ENCODE assay signal across 8 cellular contexts in the genomic region with DNA sequence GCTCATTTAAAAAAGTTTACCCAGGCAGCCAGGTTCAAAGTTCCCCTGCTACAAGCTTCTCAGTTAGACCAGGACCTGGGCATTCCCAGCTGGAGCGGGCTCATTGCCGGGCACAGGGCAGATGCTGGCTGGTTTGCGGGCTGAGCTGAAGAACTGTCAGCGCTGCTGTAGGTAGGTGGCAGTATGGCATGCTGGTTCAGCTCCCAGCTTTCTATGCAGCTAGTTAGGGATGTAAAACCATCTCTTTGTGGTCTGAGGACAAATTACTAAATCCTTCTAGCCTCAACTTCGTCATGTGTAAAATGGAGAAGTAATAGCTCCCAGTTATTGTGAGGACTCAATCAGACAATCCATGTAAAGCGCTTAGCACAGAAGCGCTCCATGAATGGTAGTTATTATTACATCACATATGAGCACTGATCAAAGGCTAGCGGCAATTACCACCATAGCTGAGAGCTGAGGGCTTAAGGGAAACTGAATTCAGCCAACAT. TPM values are rescaled to one million over a fixed set of nuclear protein-coding genes. Genes with fewer than 3 reads are reported as not detected.
DNase-seq lines count a peak whose midpoint lies in the region; ATAC-seq and TF ChIP-seq lines count a peak whose summit lies in the region.

No MANE protein-coding gene starts in this region.

- no peak overlapping the region for H3K4ac ChIP-seq in IMR-90 (ENCODE audit: low read depth, low read length)

- 0 out of 2 replicates have a peak overlapping the region, but pooled peaks have one; percentile 87 for H3K9ac ChIP-seq in DND-41 (ENCODE audit: low read depth, low read length)
- H3K9ac ChIP-seq in IMR-90 (ENCODE audit: low read depth, low read length) = no peak overlapping the region

- H3K4me1 ChIP-seq in DND-41 (ENCODE audit: insufficient read depth, low read length) (peaks cover 38% of the 10 kb centered on the region), IMR-90 (ENCODE audit: control insufficient read depth, insufficient read depth, low read length) (no peaks in the 10 kb centered on the region; the same call in 1 of the 2 replicates), Peyer's patch (peaks cover 0 to 29% (median 7%) of the 10 kb centered on the region in 4 donors), upper lobe of right lung (peaks cover 25% of the 10 kb centered on the region)

- no peaks in the 10 kb centered on the region for H3K9me1 ChIP-seq in IMR-90 (ENCODE audit: insufficient read depth, low read length)

- H3K9me3 ChIP-seq in DND-41 (ENCODE audit: insufficient read depth, low read length, severe bottlenecking) (no peaks in the 10 kb centered on the region), IMR-90 (ENCODE audit: control insufficient read depth, insufficient read depth, low read length) (no peaks in the 10 kb centered on the region; the same call in 1 of the 2 replicates), Peyer's patch (no peaks in the 10 kb centered on the region), upper lobe of right lung (no peaks in the 10 kb centered on the region)

- no peaks in the 10 kb centered on the region for H3K36me3 Mint-ChIP-seq in neural crest cell (ENCODE audit: low read depth)

- no peak overlapping the region for H3K14ac ChIP-seq in IMR-90 (replicated peaks; ENCODE audit: low read depth, low read length)

- in situ Hi-C loops in IMR-90 (cut with MboI; ENCODE audit: low sequenced_read_pairs) = no loop called here

- H3K27ac ChIP-seq in DND-41 (ENCODE audit: low read length) = no peak overlapping the region
- H3K27ac ChIP-seq in IMR-90 (ENCODE audit: insufficient read depth, low read length) = no peak overlapping the region
- H3K27ac ChIP-seq in Peyer's patch = peak overlapping the region in 2 of 4 donors; percentile 89 to 92
- H3K27ac ChIP-seq in upper lobe of right lung = no peak overlapping the region

- H2BK15ac ChIP-seq in IMR-90 (ENCODE audit: low read depth, low read length) = no peak overlapping the region

- H3K79me1 ChIP-seq in IMR-90 (ENCODE audit: low read depth in 1 of 2, low read length in 2 of 2) = no peaks in the 10 kb centered on the region

- no peaks in the 10 kb centered on the region for H3K9me3 Mint-ChIP-seq in neural crest cell

- peaks cover 12% of the 10 kb centered on the region for H3K4me1 Mint-ChIP-seq in neural crest cell

- no peak overlapping the region for H4K5ac ChIP-seq in IMR-90 (ENCODE audit: low read depth, low read length)

- 0 out of 2 replicates have a peak, but pooled peaks cover 2% of the 10 kb centered on the region for H4K20me1 ChIP-seq in DND-41 (ENCODE audit: insufficient read depth, low read length)
- H4K20me1 ChIP-seq in IMR-90 (ENCODE audit: insufficient read depth, low read length) = no peaks in the 10 kb centered on the region

- no peak overlapping the region for H4K91ac ChIP-seq in IMR-90 (ENCODE audit: insufficient read depth, low read depth, low read length)

- WGBS in IMR-90 (ENCODE audit: extremely low coverage in 2 of 2, insufficient read length in 1 of 2), 2 experiments = no CpG with 5 or more reads among the region's 8 CpGs

- H3K79me2 ChIP-seq in DND-41 (ENCODE audit: insufficient read depth, low read length) = peaks cover 33% of the 10 kb centered on the region

- dilution Hi-C loops in IMR-90 (cut with HindIII; ENCODE audit: low sequenced_read_pairs, unreplicated experiment) = no loop called here

- no peak overlapping the region for H2BK5ac ChIP-seq in IMR-90 (ENCODE audit: low read depth, low read length, poor library complexity, severe bottlenecking)

- H3K56ac ChIP-seq in IMR-90 (ENCODE audit: extremely low read depth, insufficient read depth, low read length) = no peak overlapping the region

- no peak overlapping the region for H2AFZ ChIP-seq in DND-41 (ENCODE audit: low read depth, low read length)
- no peak overlapping the region for H2AFZ ChIP-seq in IMR-90 (replicated peaks; ENCODE audit: low read length, poor library complexity)

- intact Hi-C loops in IMR-90 (cut with micrococcal nuclease) = loop anchor here (1.0 to 2.0 kb wide), 2 partner anchors 315 to 415 kb away; no protein-coding TSS in a partner anchor
- intact Hi-C loops in upper lobe of right lung (cut with DNase I) = loop anchor here (5.0 kb wide), 1 partner anchor 311 kb away; no protein-coding TSS in a partner anchor

- peak; percentile 54 for TF ChIP-seq RAD21 in IMR-90 (IDR thresholded peaks at IDR 0.05; ENCODE audit: low read length)

- H4K8ac ChIP-seq in IMR-90 (ENCODE audit: low read depth in 2 of 2, low read length in 2 of 2) = no peak overlapping the region

- TF ChIP-seq CTCF in DND-41 (IDR thresholded peaks at IDR 0.05; ENCODE audit: borderline replicate concordance, extremely low read depth, low read length, poor library complexity, severe bottlenecking) (peak; percentile 93), IMR-90 (conservative IDR thresholded peaks at IDR 0.05; ENCODE audit: low read depth, low read length) (peak; percentile 45; the same call in 1 of the 2 replicates), Peyer's patch (IDR thresholded peaks at IDR 0.05) (peak in 5 of 6 experiments; percentile 28 to 89 (median 86)), fibroblast of the aortic adventitia (IDR thresholded peaks at IDR 0.05; ENCODE audit: insufficient read depth, low read length) (peak; percentile 64), neural crest cell (conservative IDR thresholded peaks at IDR 0.05) (peak; percentile 63), upper lobe of right lung (IDR thresholded peaks at IDR 0.05) (peak; percentile 72)

- no peak overlapping the region for H3K18ac ChIP-seq in IMR-90 (ENCODE audit: low read depth, low read length)

- no peak overlapping the region for H2BK120ac ChIP-seq in IMR-90 (ENCODE audit: low read depth, low read length)

- H3K4me3 Mint-ChIP-seq in neural crest cell = peak overlapping the region; percentile 91

- POLR2A ChIA-PET in IMR-90 (lab: Charles Lee; ENCODE audit: unreplicated experiment) = no interaction called here

- DNase-seq in DND-41 (peak; percentile 73), IMR-90 (peak; percentile 47), Peyer's patch (peak; percentile 41 to 91 (median 88)), fibroblast of the aortic adventitia (ENCODE audit: low read depth) (peak; percentile 60), neural crest cell (ENCODE audit: low read depth, low spot score) (peak; percentile 21), upper lobe of right lung (peak; percentile 75)
- DNase-seq in activated T-helper 9 cell treated with anti-CD3 and anti-CD28 coated beads, Interleukin-2, amount 50 U/mL, for 16 hours (ENCODE audit: low read depth) = peak; percentile 34

- H3K23ac ChIP-seq in IMR-90 (ENCODE audit: low read depth, low read length) = no peak overlapping the region

- TF ChIP-seq POLR2A in IMR-90 (IDR thresholded peaks at IDR 0.05; ENCODE audit: low read depth, low read length) = no peak
- TF ChIP-seq POLR2A in Peyer's patch (IDR thresholded peaks at IDR 0.05) = peak in 1 of 2 donors; percentile 25

- H3K27me3 ChIP-seq in DND-41 (ENCODE audit: insufficient read depth, low read length, poor library complexity) = no peaks in the 10 kb centered on the region
- peaks cover 67% of the 10 kb centered on the region for H3K27me3 ChIP-seq in IMR-90 (ENCODE audit: control insufficient read depth, insufficient read depth, low read length)
- H3K27me3 ChIP-seq in Peyer's patch = no peaks in the 10 kb centered on the region
- H3K27me3 ChIP-seq in upper lobe of right lung = peaks cover 4% of the 10 kb centered on the region

- H3K4me2 ChIP-seq in DND-41 (ENCODE audit: insufficient read depth, low read length) = peak overlapping the region; percentile 84
- H3K4me2 ChIP-seq in IMR-90 (ENCODE audit: low read depth, low read length) = no peak overlapping the region

- ATAC-seq in DND-41 (ENCODE audit: insufficient read depth, low read depth) = peak; percentile 68
- ATAC-seq in IMR-90 (ENCODE audit: low read depth) = peak; percentile 74
- peak; percentile 84 for ATAC-seq in upper lobe of right lung
- no peak for ATAC-seq in GM18861 (IDR thresholded peaks at IDR 0.05; ENCODE audit: unreplicated experiment)

- H2AK9ac ChIP-seq in IMR-90 (replicated peaks; ENCODE audit: low read depth, low read length, poor library complexity) = no peak overlapping the region

- no peak overlapping the region for H2AK5ac ChIP-seq in IMR-90 (ENCODE audit: low read depth, low read length)

- H3K27ac Mint-ChIP-seq in neural crest cell (ENCODE audit: unreplicated experiment) = no peak overlapping the region

- BruUV-seq in IMR-90 (replicated peaks; lab: Mats Ljungman, UMichigan) = no TSS peak

- peaks cover 70% of the 10 kb centered on the region for H3K27me3 Mint-ChIP-seq in neural crest cell (ENCODE audit: low read depth)

- CTCF ChIA-PET in IMR-90 (lab: Yijun Ruan, JAX) = interaction anchor here (0.7 to 1.2 kb wide), 6 partner anchors 57 to 413 kb away, joined by 3 to 4 read pairs (median 3); no protein-coding TSS in a partner anchor

- H3K36me3 ChIP-seq in DND-41 (ENCODE audit: insufficient read depth, low read length) (no peaks in the 10 kb centered on the region; the same call in 1 of the 2 replicates), IMR-90 (ENCODE audit: control insufficient read depth, insufficient read depth, low read length) (no peaks in the 10 kb centered on the region), Peyer's patch (no peaks in the 10 kb centered on the region), upper lobe of right lung (no peaks in the 10 kb centered on the region)

- H2BK20ac ChIP-seq in IMR-90 (ENCODE audit: low read depth, low read length) = no peak overlapping the region

- H3K4me3 ChIP-seq in DND-41 (ENCODE audit: low read depth in 1 of 2, low read length in 2 of 2) (peak overlapping the region in 1 of 2 experiments; percentile 83; a peak in 2 of 4 replicates), IMR-90 (ENCODE audit: insufficient read depth, low read depth, low read length) (no peak overlapping the region), Peyer's patch (peak overlapping the region in 2 of 4 donors; percentile 90 to 95), fibroblast of the aortic adventitia (ENCODE audit: low read depth, low read length) (no peak overlapping the region), upper lobe of right lung (no peak overlapping the region)

TF ChIP-seq in IMR-90, 13 proteins besides CTCF, POLR2A, EP300 and RAD21:
- TF ChIP-seq SMC3 (IDR thresholded peaks at IDR 0.05; ENCODE audit: low read depth, low read length) = no peak

RNA-seq across cellular contexts. Expression of a gene that starts 2.4 kb away (rescaled TPM):
- not detected in 2 replicates for total RNA-seq in IMR-90 (2012; rRNA removed)
- polyA plus RNA-seq in IMR-90 (2012; rRNA removed) = not detected in 2 replicates
- not detected in 2 replicates for polyA plus RNA-seq in IMR-90 (2012; cell fraction: cytosol; rRNA removed)
- 0.02 and 0.24 TPM in 2 replicates for polyA plus RNA-seq in IMR-90 (2012; cell fraction: nucleus; rRNA removed; ENCODE audit: low replicate concordance)
- total RNA-seq in Peyer's patch = 100 to 1,000 TPM in 1 of 4 donors, 10 to 100 TPM in 3; 24.8 to 128 (median 50.0) TPM
- total RNA-seq in fibroblast of the aortic adventitia (ENCODE audit: low replicate concordance) = 0.54 TPM in 1 of 2 replicates, not detected in the other
- 1.4 and 1.7 TPM in 2 replicates for total RNA-seq in neural crest cell
- 18.4 TPM for total RNA-seq in upper lobe of right lung

Comparison
In these comparisons a context has a peak if more than half of its experiments do, and no peak if none do; other contexts are left out.
1. DNase-seq: peak in every context shown above with its lines; median percentile 88 in Peyer's patch; 75 in upper lobe of right lung; 73 in DND-41; 60 in fibroblast of the aortic adventitia; 47 in IMR-90; 34 in activated T-helper 9 cell treated with anti-CD3 and anti-CD28 coated beads, Interleukin-2, amount 50 U/mL, for 16 hours; 21 in neural crest cell.